In the genomic region with DNA sequence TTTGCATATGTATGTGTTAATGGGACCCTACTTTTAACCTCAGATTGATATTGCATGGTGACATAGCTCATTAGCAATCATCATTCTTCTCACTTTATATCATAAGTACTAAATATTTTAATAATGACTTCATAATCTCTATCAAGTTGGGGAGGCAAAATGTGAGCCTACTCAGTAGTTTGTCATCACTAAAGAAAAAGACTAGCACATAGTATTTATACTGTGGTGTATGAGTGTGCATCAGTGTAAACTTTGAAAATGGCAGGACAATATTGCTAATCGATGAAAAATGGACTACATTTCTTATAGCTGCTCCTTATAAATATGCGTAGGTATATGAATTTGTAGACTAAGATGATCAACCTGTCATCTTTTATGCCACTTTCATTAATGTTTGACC, we compare ENCODE assay signal across 32 cellular contexts.
"Had no signal": no experiment of that assay in that cellular context is flagged by ENCODE, and none has a peak within 500 bp of the region (broad histone marks: within the 10 kb centered on the region; RNA-seq: fewer than 3 reads in every experiment).

No MANE protein-coding gene starts in this region.

- H3K36me3 ChIP-seq: adrenal gland, ascending aorta, brain microvascular endothelial cell, breast epithelium, cardiac muscle cell had no signal

- H3K9me3 ChIP-seq: ascending aorta, body of pancreas, breast epithelium had no signal

- H3K4me3 ChIP-seq: adrenal gland, ascending aorta, body of pancreas, breast epithelium, cardiac muscle cell had no signal

- H3K27me3 ChIP-seq: adrenal gland, ascending aorta, body of pancreas, brain microvascular endothelial cell, breast epithelium, cardiac muscle cell had no signal

- DNase-seq: activated effector memory CD4-positive, alpha-beta T cell treated with anti-CD3 and anti-CD28 coated beads, Interleukin-2, amount 50 U/mL, for 16 hours; activated effector memory CD4-positive, alpha-beta T cell treated with Interleukin-2 at 50 U/mL for 16 hours; activated gamma-delta T cell; activated gamma-delta T cell treated with Interleukin-2 at 50 U/mL for 16 hours; activated naive CD4-positive, alpha-beta T cell; activated naive CD4-positive, alpha-beta T cell treated with anti-CD3 and anti-CD28 coated beads for 36 hours; activated naive CD4-positive, alpha-beta T cell treated with anti-CD3 and anti-CD28 coated beads, Interleukin-2, amount 10 ng/mL, durations not matched to agents 7 days and 5 days; activated naive CD4-positive, alpha-beta T cell treated with anti-CD3 and anti-CD28 coated beads, Interleukin-2, amount 50 U/mL, for 16 hours; activated naive CD4-positive, alpha-beta T cell treated with Interleukin-2 at 50 U/mL for 16 hours; activated naive CD8-positive, alpha-beta T cell treated with anti-CD3 and anti-CD28 coated beads for 36 hours; activated naive CD8-positive, alpha-beta T cell treated with anti-CD3 and anti-CD28 coated beads, Interleukin-2, amount 10 ng/mL, durations not matched to agents 7 days and 5 days; activated naive CD8-positive, alpha-beta T cell treated with anti-CD3 and anti-CD28 coated beads, Interleukin-2, amount 50 U/mL, for 24 hours; activated T-cell treated with anti-CD3 and anti-CD28 coated beads, Interleukin-2, amount 50 U/mL, for 1 hour; activated T-cell treated with anti-CD3 and anti-CD28 coated beads, Interleukin-2, amount 50 U/mL, for 24 hours; activated T-cell treated with anti-CD3 and anti-CD28 coated beads, Interleukin-2, amount 50 U/mL, for 4 hours; activated T-cell treated with anti-CD3 and anti-CD28 coated beads, Interleukin-2, amount 50 U/mL, for 48 hours; activated T-cell treated with anti-CD3 and anti-CD28 coated beads, Interleukin-2, amount 50 U/mL, for 72 hours; adrenal gland; amniotic stem cell; amygdala; anterior cingulate cortex; aorta; body of pancreas; brain microvascular endothelial cell; caudate nucleus; central memory CD4-positive, alpha-beta T cell; cerebellar nuclear complex had no signal

- H3K4me1 ChIP-seq: adrenal gland, ascending aorta, body of pancreas, breast epithelium had no signal

- ATAC-seq: activated naive CD4-positive, alpha-beta T cell treated with anti-CD3 and anti-CD28 coated beads, Interleukin-2, amount 50 U/mL, for 72 hours; activated naive CD8-positive, alpha-beta T cell treated with anti-CD3 and anti-CD28 coated beads, Interleukin-2, amount 50 U/mL, for 24 hours; activated T-cell treated with anti-CD3 and anti-CD28 coated beads, Interleukin-2, amount 50 U/mL, for 4 hours; activated T-cell treated with anti-CD3 and anti-CD28 coated beads, Interleukin-2, amount 50 U/mL, for 72 hours; activated T-helper 17 cell treated with anti-CD3 and anti-CD28 coated beads, Interleukin-2, amount 50 U/mL, for 72 hours; body of pancreas had no signal

- H3K27ac ChIP-seq: adrenal gland, ascending aorta, body of pancreas, brain microvascular endothelial cell, breast epithelium, cardiac muscle cell had no signal
